ENCODE assay signal across 18 cellular contexts in genomic region chr1:17966341-17966740, GRCh38.
"Had no signal": no experiment of that assay in that cellular context is flagged by ENCODE, and none has a peak within 500 bp of the region (broad histone marks: within the 10 kb centered on the region; RNA-seq: fewer than 3 reads in every experiment).

No MANE protein-coding gene starts in this region.

- H3K4me1 ChIP-seq: parathyroid adenoma had no signal

- H3K9me3 ChIP-seq: thoracic aorta had no signal

- H3K4me3 ChIP-seq: coronary artery, thoracic aorta had no signal

- ATAC-seq: activated naive CD4-positive, alpha-beta T cell treated with anti-CD3 and anti-CD28 coated beads, Interleukin-2, amount 50 U/mL, for 72 hours; activated T-helper 17 cell treated with anti-CD3 and anti-CD28 coated beads, Interleukin-2, amount 50 U/mL, for 72 hours; left lobe of liver; natural killer cell; sciatic nerve; stimulated activated memory B cell treated with anti-CD40 and anti-IgM and Interleukin-4, amounts not matched to agents 10 μg/mL and 1 μg/mL and 100 μg/mL, for 72 hours; WTC11 had no signal

- H3K27ac ChIP-seq: coronary artery, epithelial cell of prostate, parathyroid adenoma, thoracic aorta had no signal

- H3K36me3 ChIP-seq: thoracic aorta had no signal

- DNase-seq: activated CD8-positive, alpha-beta memory T cell treated with anti-CD3 and anti-CD28 coated beads for 24 hours; activated CD8-positive, alpha-beta memory T cell treated with anti-CD3 and anti-CD28 coated beads, Interleukin-2, amount 50 U/mL, for 4 hours; activated T-cell treated with anti-CD3 and anti-CD28 coated beads, Interleukin-2, amount 50 U/mL, for 24 hours; kidney; natural killer cell; small intestine; stimulated activated CD4-positive, alpha-beta T cell treated with anti-CD3 and anti-CD28 coated beads, Interleukin-15, amount 100 ng/mL, for 24 hours; T-helper 9 cell had no signal
